ENCODE assay signal across 8 cellular contexts in the genomic region with DNA sequence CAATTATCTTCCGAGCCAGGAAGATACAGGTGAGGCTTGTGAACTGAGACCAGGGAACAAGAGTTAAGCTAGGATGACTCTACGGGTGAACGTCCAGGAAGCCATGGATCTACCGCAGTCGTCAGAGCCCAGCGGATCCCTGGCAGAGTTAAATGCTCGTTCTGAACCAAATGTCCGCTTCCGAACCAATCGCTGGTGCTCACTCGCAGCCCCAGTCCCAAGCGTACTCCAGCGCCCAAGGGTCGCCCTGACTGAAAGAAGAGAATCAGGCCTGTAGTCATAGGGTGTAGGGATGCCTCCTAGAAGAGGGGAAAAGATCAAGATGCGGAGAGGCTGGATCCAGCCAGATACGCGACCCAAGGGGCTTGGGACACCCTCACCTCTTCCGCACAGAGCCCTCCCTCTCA. TPM values are rescaled to one million over a fixed set of nuclear protein-coding genes. Genes with fewer than 3 reads are reported as not detected.
A peak's percentile ranks its signal among the peaks of the same experiment; 100 is the strongest.
DNase-seq lines count a peak whose midpoint lies in the region; ATAC-seq and TF ChIP-seq lines count a peak whose summit lies in the region.

No MANE protein-coding gene starts in this region.

- peak overlapping the region; percentile 37 for H2AFZ ChIP-seq in neural cell (ENCODE audit: low read depth, low read length)

- H3K9ac ChIP-seq in NT2/D1 (ENCODE audit: insufficient read length, low read depth), result peak overlapping the region; percentile 87
- H3K9ac ChIP-seq in duodenal mucosa (ENCODE audit: low read depth in 1 of 2, low read length in 2 of 2), result peak overlapping the region; percentile 86 to 93
- H3K9ac ChIP-seq in neural cell (ENCODE audit: low read length), result peak overlapping the region; percentile 82

- H3K27ac ChIP-seq in AG04450 (ENCODE audit: low read depth, low read length), result peak overlapping the region; percentile 68
- peak overlapping the region; percentile 38 for H3K27ac ChIP-seq in duodenal mucosa (ENCODE audit: low read depth, low read length)
- H3K27ac ChIP-seq in neural cell (ENCODE audit: low read length), result peak overlapping the region; percentile 91

- CTCF ChIA-PET in AG04450 (lab: Charles Lee), result interaction anchor here (1.1 to 4.6 kb wide), 3 partner anchors 95 to 250 kb away, joined by 5 to 84 read pairs (median 26); a partner anchor contains a TSS

- H3K36me3 ChIP-seq in NT2/D1 (ENCODE audit: insufficient read depth, insufficient read length, low read length), result peaks cover 37% of the 10 kb centered on the region
- peaks cover 22 to 29% of the 10 kb centered on the region in 2 donors for H3K36me3 ChIP-seq in duodenal mucosa (ENCODE audit: control insufficient read depth in 1 of 2, insufficient read depth in 2 of 2, low read length in 2 of 2)
- H3K36me3 ChIP-seq in neural cell (ENCODE audit: insufficient read depth, low read length), result peaks cover under 1% of the 10 kb centered on the region

- no peaks in the 10 kb centered on the region for H3K27me3 ChIP-seq in AG04450 (ENCODE audit: control insufficient read depth, insufficient read depth, low read length)
- H3K27me3 ChIP-seq in NT2/D1 (ENCODE audit: insufficient read depth, insufficient read length), result no peaks in the 10 kb centered on the region
- no peaks in the 10 kb centered on the region for H3K27me3 ChIP-seq in duodenal mucosa (ENCODE audit: control insufficient read depth in 1 of 2, insufficient read depth in 2 of 2, low read length in 2 of 2)
- no peaks in the 10 kb centered on the region for H3K27me3 ChIP-seq in neural cell (ENCODE audit: insufficient read depth, low read depth, low read length)

- ATAC-seq in GM19395 (IDR thresholded peaks at IDR 0.05; ENCODE audit: unreplicated experiment) (peak; percentile 33), HG03280 (IDR thresholded peaks at IDR 0.05; ENCODE audit: unreplicated experiment) (no peak), HG02678 (IDR thresholded peaks at IDR 0.05; ENCODE audit: unreplicated experiment) (no peak)

- H3K79me2 ChIP-seq in neural cell (replicated peaks; ENCODE audit: insufficient read depth, low read length), result peaks cover 40% of the 10 kb centered on the region

- H3K4me3 ChIP-seq in AG04450 (ENCODE audit: low read depth, low read length) (peak overlapping the region; percentile 99), NT2/D1 (ENCODE audit: insufficient read length, low read depth) (peak overlapping the region; percentile 95), duodenal mucosa (ENCODE audit: low read depth in 1 of 2, low read length in 2 of 2) (peak overlapping the region; percentile 95 to 96), neural cell (ENCODE audit: low read length) (peak overlapping the region; percentile 70)

- DNase-seq in AG04450 (ENCODE audit: low read depth, low spot score), result no peak
- DNase-seq in NT2/D1 (ENCODE audit: low read depth, low spot score), result peak; percentile 3
- DNase-seq in stimulated activated CD4-positive, alpha-beta T cell treated with anti-CD3 and anti-CD28 coated beads, Interleukin-4, amount 100 ng/mL, for 1 hour, result no peak

- H3K4me2 ChIP-seq in neural cell (ENCODE audit: low read length), result peak overlapping the region; percentile 93

- TF ChIP-seq CTCF in AG04450 (IDR thresholded peaks at IDR 0.05; ENCODE audit: low read depth, low read length) (no peak), neural cell (IDR thresholded peaks at IDR 0.05; ENCODE audit: poor library complexity, severe bottlenecking) (no peak)

- no peak for TF ChIP-seq RAD21 in neural cell (conservative IDR thresholded peaks at IDR 0.05)

- H3F3A ChIP-seq in neural cell (ENCODE audit: insufficient read depth, low read length, poor library complexity, severe bottlenecking), result no peaks in the 10 kb centered on the region

- H3K4me1 ChIP-seq in NT2/D1 (ENCODE audit: insufficient read depth, insufficient read length) (no peaks in the 10 kb centered on the region), duodenal mucosa (ENCODE audit: control insufficient read depth in 1 of 2, insufficient read depth in 2 of 2, low read length in 2 of 2) (peaks cover 18 to 22% of the 10 kb centered on the region in 2 donors)

- no peaks in the 10 kb centered on the region for H4K20me1 ChIP-seq in neural cell (ENCODE audit: insufficient read depth)

- TF ChIP-seq EP300 in neural cell (conservative IDR thresholded peaks at IDR 0.05; ENCODE audit: poor library complexity, severe bottlenecking), result no peak

- POLR2A ChIA-PET in AG04450 (lab: Yijun Ruan, JAX), result interaction anchor here (0.8 kb wide), 1 partner anchor 304 kb away, joined by 3 read pairs; a partner anchor contains a TSS

- no peaks in the 10 kb centered on the region for H3K9me2 ChIP-seq in neural cell (ENCODE audit: insufficient read depth, low read length)

- H3K9me3 ChIP-seq in AG04450 (ENCODE audit: control insufficient read depth, insufficient read depth, low read length) (peaks cover 4% of the 10 kb centered on the region; the same call in 1 of the 2 replicates), NT2/D1 (ENCODE audit: insufficient read depth, low read length) (no peaks in the 10 kb centered on the region), duodenal mucosa (ENCODE audit: control insufficient read depth in 1 of 2, low read length in 2 of 2) (no peaks in the 10 kb centered on the region), neural cell (ENCODE audit: low read length) (no peaks in the 10 kb centered on the region)

TF ChIP-seq in neural cell, 6 proteins besides CTCF, POLR2A, EP300 and RAD21:
- TF ChIP-seq EZH2 (IDR thresholded peaks at IDR 0.05; ENCODE audit: borderline replicate concordance, insufficient read depth, low read length, poor library complexity, severe bottlenecking), result no peak
- TF ChIP-seq SMC3 (conservative IDR thresholded peaks at IDR 0.05; ENCODE audit: poor library complexity), result peak; percentile 47

RNA-seq across cellular contexts. Expression of a gene that starts 0.3 kb away (rescaled TPM):
- polyA plus RNA-seq in AG04450 (2011; rRNA removed) (35.1 and 42.2 TPM in 2 replicates), neural cell (31.1 and 39.5 TPM in 2 replicates)
- polyA minus RNA-seq in AG04450 (2011; rRNA and poly(A)+ RNA removed), result 34.7 and 35.5 TPM in 2 replicates
- 37.3 and 38.7 TPM in 2 replicates for polyA minus RNA-seq in neural cell

RNA-seq across cellular contexts. Expression of a gene that starts 0.8 kb away (rescaled TPM):
- polyA plus RNA-seq in AG04450 (2011; rRNA removed), result 121 and 145 TPM in 2 replicates
- 91.3 and 94.1 TPM in 2 replicates for polyA minus RNA-seq in AG04450 (2011; rRNA and poly(A)+ RNA removed)
- 207 and 239 TPM in 2 replicates for polyA plus RNA-seq in neural cell
- polyA minus RNA-seq in neural cell, result 88.9 and 116 TPM in 2 replicates

RNA-seq across cellular contexts. Expression of a gene that starts 33.8 kb away (rescaled TPM):
- polyA plus RNA-seq in AG04450 (2011; rRNA removed) (0.10 and 0.16 TPM in 2 replicates), neural cell (0.19 and 0.68 TPM in 2 replicates)
- polyA minus RNA-seq in AG04450 (2011; rRNA and poly(A)+ RNA removed), result 0.23 and 0.35 TPM in 2 replicates
- polyA minus RNA-seq in neural cell, result 0.49 and 0.81 TPM in 2 replicates

RNA-seq across cellular contexts. Expression of a gene that starts 41.5 kb away (rescaled TPM):
- polyA plus RNA-seq in AG04450 (2011; rRNA removed) (not detected in 2 replicates), neural cell (1.4 and 2.7 TPM in 2 replicates)
- not detected in 2 replicates for polyA minus RNA-seq in AG04450 (2011; rRNA and poly(A)+ RNA removed)
- 1.9 and 2.4 TPM in 2 replicates for polyA minus RNA-seq in neural cell

Comparison
In these comparisons a context has a peak if more than half of its experiments do, and no peak if none do; other contexts are left out.
1. H3K27ac ChIP-seq: peak in every context shown above with its lines; median percentile 91 in neural cell; 68 in AG04450; 38 in duodenal mucosa.